In genomic region chr10:112919721-112920120, GRCh38 we compare ENCODE assay signal across 14 cellular contexts. TPM values are rescaled to one million over a fixed set of nuclear protein-coding genes. Genes with fewer than 3 reads are reported as not detected.
DNase-seq lines count a peak whose midpoint lies in the region; ATAC-seq and TF ChIP-seq lines count a peak whose summit lies in the region.
"Had no signal": no experiment of that assay in that cellular context is flagged by ENCODE, and none has a peak within 500 bp of the region (broad histone marks: within the 10 kb centered on the region; RNA-seq: fewer than 3 reads in every experiment).

No MANE protein-coding gene starts in this region.

- in situ Hi-C loops in astrocyte of the spinal cord (cut with HindIII; ENCODE audit: low sequenced_read_pairs), result no loop called here

- ATAC-seq in heart left ventricle, result no peak
- ATAC-seq: stimulated activated naive CD8-positive, alpha-beta T cell treated with anti-CD3 and anti-CD28 coated beads, Interleukin-15, Interleukin-2, amounts not matched to agents 100 U/mL and 50 U/mL, for 24 hours had no signal

- DNase-seq in AG08396 (ENCODE audit: low spot score), result peak; percentile 71
- DNase-seq in HT1080 (ENCODE audit: low read depth), result peak; percentile 93
- DNase-seq in astrocyte of the spinal cord (ENCODE audit: low read depth, low spot score), result peak; percentile 55
- peak; percentile 89 for DNase-seq in islet precursor cell
- no peak for DNase-seq in H7
- DNase-seq in stimulated activated CD4-positive, alpha-beta T cell treated with anti-CD3 and anti-CD28 coated beads, Interleukin-1b, Interleukin-23, amount 100 ng/mL, for 48 hours, result no peak
- no peak for DNase-seq in COLO829 (ENCODE audit: low spot score)
- DNase-seq in heart left ventricle, result no peak
- DNase-seq: activated CD4-positive, alpha-beta T cell treated with anti-CD3 and anti-CD28 coated beads for 1 hour; activated T-cell treated with anti-CD3 and anti-CD28 coated beads, Interleukin-2, amount 50 U/mL, for 1 hour; GF-D8; Kasumi-1; stimulated activated naive CD8-positive, alpha-beta T cell treated with anti-CD3 and anti-CD28 coated beads, Interleukin-15, Interleukin-2, amounts not matched to agents 100 U/mL and 50 U/mL, for 24 hours had no signal

- WGBS in heart left ventricle, 4 donors, result 79 to 86% (median 84%) methylated on average over 7 of the region's 7 CpGs

- no peak overlapping the region for H3K27ac ChIP-seq in heart left ventricle
- H3K27ac ChIP-seq: BLaER1 treated with 17β-estradiol and CSF1 and Interleukin-3, amounts not matched to agents 10 nM and 100 nM had no signal

- peaks cover 37% of the 10 kb centered on the region for H3K27me3 ChIP-seq in H7 (ENCODE audit: control insufficient read depth, insufficient read depth, low read length)
- H3K27me3 ChIP-seq in heart left ventricle, result peaks cover 0 to 2% (median 0%) of the 10 kb centered on the region in 9 donors
- H3K27me3 ChIP-seq: BLaER1 treated with 17β-estradiol and CSF1 and Interleukin-3, amounts not matched to agents 10 nM and 100 nM had no signal

- no peaks in the 10 kb centered on the region for H3K36me3 ChIP-seq in H7 (replicated peaks; ENCODE audit: control insufficient read depth, insufficient read depth, low read length)
- no peaks in the 10 kb centered on the region for H3K36me3 ChIP-seq in heart left ventricle
- H3K36me3 ChIP-seq: BLaER1 treated with 17β-estradiol and CSF1 and Interleukin-3, amounts not matched to agents 10 nM and 100 nM had no signal

- intact Hi-C loops in heart left ventricle (cut with DNase I), result no loop called here

- H3K4me3 ChIP-seq in astrocyte of the spinal cord (ENCODE audit: low read depth, low read length) (no peak overlapping the region), H7 (ENCODE audit: insufficient read depth, low read depth, low read length) (no peak overlapping the region), heart left ventricle (no peak overlapping the region)
- H3K4me3 ChIP-seq: BLaER1 treated with 17β-estradiol and CSF1 and Interleukin-3, amounts not matched to agents 10 nM and 100 nM had no signal

- H3K4me1 ChIP-seq in heart left ventricle, result no peaks in the 10 kb centered on the region
- H3K4me1 ChIP-seq: BLaER1 treated with 17β-estradiol and CSF1 and Interleukin-3, amounts not matched to agents 10 nM and 100 nM had no signal

- TF ChIP-seq CTCF in astrocyte of the spinal cord (IDR thresholded peaks at IDR 0.05; ENCODE audit: low read depth, low read length), result no peak
- no peak for TF ChIP-seq CTCF in heart left ventricle (IDR thresholded peaks at IDR 0.05)

- H3K9me3 ChIP-seq in heart left ventricle, result no peaks in the 10 kb centered on the region
- H3K9me3 ChIP-seq: BLaER1 treated with 17β-estradiol and CSF1 and Interleukin-3, amounts not matched to agents 10 nM and 100 nM had no signal

- TF ChIP-seq POLR2A in heart left ventricle (IDR thresholded peaks at IDR 0.05), result no peak

RNA-seq across cellular contexts. Expression of gene TCF7L2, which starts 30.3 kb away (rescaled TPM):
- 3.3 and 9.6 TPM in 2 replicates for total RNA-seq in HT1080 (2014; rRNA removed; shearing (Covaris generic))
- polyA plus RNA-seq in HT1080 (2015; cell fraction: cytosol; rRNA removed), result 14.8 and 18.4 TPM in 2 replicates
- 38.0 and 40.4 TPM in 2 replicates for polyA plus RNA-seq in HT1080 (2015; cell fraction: nucleus; rRNA removed)
- total RNA-seq in H7 (2014; rRNA removed; shearing (Covaris generic)), result 10.1 and 12.0 TPM in 2 replicates
- total RNA-seq in heart left ventricle, result 10 to 100 TPM in 5 of 9 donors, 1 to 10 TPM in 4; 5.9 to 17.5 (median 11.1) TPM
- polyA plus RNA-seq in heart left ventricle, result 1 to 10 TPM; 4.3 to 5.4 TPM

Comparison
In these comparisons a context has a peak if more than half of its experiments do, and no peak if none do; other contexts are left out.
1. DNase-seq: peak in AG08396 (single experiment), HT1080 (single experiment), astrocyte of the spinal cord (single experiment) and islet precursor cell (single experiment); none in H7 (single experiment), stimulated activated CD4-positive, alpha-beta T cell treated with anti-CD3 and anti-CD28 coated beads, Interleukin-1b, Interleukin-23, amount 100 ng/mL, for 48 hours (single experiment), COLO829 (single experiment) and heart left ventricle (0 of 5).